Comparison of ENCODE assay signal across 32 cellular contexts in the genomic region with DNA sequence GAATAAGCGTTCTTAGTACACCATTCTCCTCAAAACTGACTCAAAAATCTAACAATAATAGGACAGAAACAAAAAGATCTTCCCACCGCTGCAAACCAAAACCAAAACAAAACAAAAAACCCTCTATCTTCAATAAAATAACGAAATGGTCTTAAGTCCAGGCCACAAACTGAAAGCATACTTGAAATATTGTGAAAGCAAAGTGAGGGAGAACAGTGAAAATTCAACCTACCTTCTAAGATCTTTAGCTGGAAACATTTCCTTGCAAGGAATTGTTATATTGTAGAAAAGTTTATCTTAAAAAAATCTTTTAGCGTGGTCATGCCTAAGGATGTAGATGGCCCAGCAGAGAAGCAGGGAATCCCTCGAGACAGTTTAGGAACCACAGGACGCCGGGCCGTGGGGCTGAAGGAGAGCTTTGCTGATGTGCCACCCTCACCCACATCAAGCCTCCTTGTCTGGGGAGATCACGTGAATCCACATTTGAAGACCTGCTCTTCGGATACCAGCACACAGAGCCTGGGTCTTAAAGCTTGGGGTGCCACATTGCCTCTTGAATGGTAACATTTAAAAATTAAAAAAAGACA. TPM values are rescaled to one million over a fixed set of nuclear protein-coding genes. Genes with fewer than 3 reads are reported as not detected.
"Had no signal": no experiment of that assay in that cellular context is flagged by ENCODE, and none has a peak within 500 bp of the region (broad histone marks: within the 10 kb centered on the region; RNA-seq: fewer than 3 reads in every experiment).

No MANE protein-coding gene starts in this region.

- H3K4me3 Mint-ChIP-seq: activated CD4-positive, alpha-beta T cell treated with anti-CD3 and anti-CD28 coated beads, Interleukin-2, amount 10 ng/mL, durations not matched to agents 24 days and 14 days; activated CD8-positive, alpha-beta T cell treated with anti-CD3 and anti-CD28 coated beads for 36 hours; activated naive CD4-positive, alpha-beta T cell treated with anti-CD3 and anti-CD28 coated beads for 36 hours; activated T-cell treated with anti-CD3 and anti-CD28 coated beads, Interleukin-2, amount 50 U/mL, for 24 hours had no signal

- H3K27ac ChIP-seq: adrenal gland, body of pancreas, breast epithelium, Peyer's patch, WERI-Rb-1 had no signal

- H3K4me1 ChIP-seq: adrenal gland, breast epithelium, Peyer's patch had no signal

- H3K36me3 Mint-ChIP-seq: activated naive CD4-positive, alpha-beta T cell treated with anti-CD3 and anti-CD28 coated beads, Interleukin-2, amount 50 U/mL, for 72 hours had no signal

- H3K9me3 ChIP-seq: adrenal gland, body of pancreas, breast epithelium, Peyer's patch had no signal

- H3K36me3 ChIP-seq: adrenal gland, breast epithelium, Peyer's patch, WERI-Rb-1 had no signal

- FAIRE-seq: astrocyte had no signal

- H3K27ac Mint-ChIP-seq: activated CD4-positive, alpha-beta T cell treated with anti-CD3 and anti-CD28 coated beads, Interleukin-2, amount 10 ng/mL, durations not matched to agents 24 days and 14 days; activated CD8-positive, alpha-beta T cell treated with anti-CD3 and anti-CD28 coated beads for 36 hours; activated naive CD4-positive, alpha-beta T cell treated with anti-CD3 and anti-CD28 coated beads for 36 hours; activated naive CD4-positive, alpha-beta T cell treated with anti-CD3 and anti-CD28 coated beads, Interleukin-2, amount 50 U/mL, for 72 hours; activated T-cell treated with anti-CD3 and anti-CD28 coated beads, Interleukin-2, amount 50 U/mL, for 24 hours; activated T-helper 2 cell treated with anti-CD3 and anti-CD28 coated beads, Interferon-gamma antibody, Interleukin-2, Interleukin-4, amounts not matched to agents 10 μg/mL and 5 μg/mL and 100 μg/mL, durations not matched to agents 14 hours and 24 hours and 36 hours had no signal

- H3K27me3 ChIP-seq: adrenal gland, body of pancreas, breast epithelium, Peyer's patch had no signal

- H3K9me3 Mint-ChIP-seq: activated CD4-positive, alpha-beta T cell treated with anti-CD3 and anti-CD28 coated beads, Interleukin-2, amount 10 ng/mL, durations not matched to agents 24 days and 14 days; activated CD8-positive, alpha-beta T cell treated with anti-CD3 and anti-CD28 coated beads for 36 hours; activated naive CD4-positive, alpha-beta T cell treated with anti-CD3 and anti-CD28 coated beads for 36 hours; activated naive CD4-positive, alpha-beta T cell treated with anti-CD3 and anti-CD28 coated beads, Interleukin-2, amount 50 U/mL, for 72 hours; activated T-cell treated with anti-CD3 and anti-CD28 coated beads, Interleukin-2, amount 50 U/mL, for 24 hours; activated T-helper 2 cell treated with anti-CD3 and anti-CD28 coated beads, Interferon-gamma antibody, Interleukin-2, Interleukin-4, amounts not matched to agents 10 μg/mL and 5 μg/mL and 100 μg/mL, durations not matched to agents 14 hours and 24 hours and 36 hours had no signal

- ATAC-seq: activated CD8-positive, alpha-beta T cell treated with anti-CD3 and anti-CD28 coated beads for 36 hours; activated naive CD4-positive, alpha-beta T cell treated with anti-CD3 and anti-CD28 coated beads, Interleukin-2, amount 50 U/mL, for 72 hours; body of pancreas; PC-3 had no signal

- H3K4me3 ChIP-seq: adrenal gland, body of pancreas, breast epithelium, Peyer's patch had no signal

- H3K4me1 Mint-ChIP-seq: activated CD4-positive, alpha-beta T cell treated with anti-CD3 and anti-CD28 coated beads, Interleukin-2, amount 10 ng/mL, durations not matched to agents 24 days and 14 days had no signal

- H3K27me3 Mint-ChIP-seq: activated CD8-positive, alpha-beta T cell treated with anti-CD3 and anti-CD28 coated beads for 36 hours; activated T-cell treated with anti-CD3 and anti-CD28 coated beads, Interleukin-2, amount 50 U/mL, for 24 hours had no signal

- DNase-seq: activated CD4-positive, alpha-beta T cell treated with anti-CD3 and anti-CD28 coated beads, Interleukin-2, amount 10 ng/mL, durations not matched to agents 24 days and 14 days; activated CD4-positive, alpha-beta T cell treated with anti-CD3 and anti-CD28 coated beads, Interleukin-2, amount 50 U/mL, for 4 hours; activated CD8-positive, alpha-beta T cell treated with anti-CD3 and anti-CD28 coated beads for 36 hours; activated gamma-delta T cell treated with Interleukin-2 at 50 U/mL for 16 hours; activated naive CD4-positive, alpha-beta T cell treated with anti-CD3 and anti-CD28 coated beads for 36 hours; activated T-cell treated with anti-CD3 and anti-CD28 coated beads, Interleukin-2, amount 50 U/mL, for 24 hours; adrenal gland; body of pancreas; NCI-H1105; NCI-H1417 treated with DMSO at 0.1 percent for 48 hours; NCI-H187 treated with DMSO at 0.1 percent for 48 hours; NCI-H2081; NCI-H226; NCI-H446 treated with DMSO at 0.1 percent for 48 hours; NCI-H524; NCI-H69; NCI-H82; NK-92 treated with Interleukin-12 subunit alpha and Interleukin-12 subunit beta, amount 100 ng/mL, for 24 hours; PC-3; Peyer's patch; RPMI8226; SIG-M5; SW 1271; T-helper 1 cell; T-helper 2 cell; T-helper 9 cell; WERI-Rb-1 had no signal

RNA-seq across cellular contexts. Expression of gene LVRN, which starts 27.8 kb away (rescaled TPM):
- total RNA-seq: activated CD4-positive, alpha-beta T cell treated with anti-CD3 and anti-CD28 coated beads, Interleukin-2, amount 10 ng/mL, durations not matched to agents 24 days and 14 days; activated CD8-positive, alpha-beta memory T cell treated with anti-CD3 and anti-CD28 coated beads for 36 hours; activated naive CD4-positive, alpha-beta T cell treated with anti-CD3 and anti-CD28 coated beads for 36 hours; activated T-helper 2 cell treated with anti-CD3 and anti-CD28 coated beads, Interferon-gamma antibody, Interleukin-2, Interleukin-4, amounts not matched to agents 10 μg/mL and 5 μg/mL and 100 μg/mL, durations not matched to agents 14 hours and 24 hours and 36 hours; PC-3 had no signal
